11 cellular contexts compared by ENCODE assay signal in the genomic region with DNA sequence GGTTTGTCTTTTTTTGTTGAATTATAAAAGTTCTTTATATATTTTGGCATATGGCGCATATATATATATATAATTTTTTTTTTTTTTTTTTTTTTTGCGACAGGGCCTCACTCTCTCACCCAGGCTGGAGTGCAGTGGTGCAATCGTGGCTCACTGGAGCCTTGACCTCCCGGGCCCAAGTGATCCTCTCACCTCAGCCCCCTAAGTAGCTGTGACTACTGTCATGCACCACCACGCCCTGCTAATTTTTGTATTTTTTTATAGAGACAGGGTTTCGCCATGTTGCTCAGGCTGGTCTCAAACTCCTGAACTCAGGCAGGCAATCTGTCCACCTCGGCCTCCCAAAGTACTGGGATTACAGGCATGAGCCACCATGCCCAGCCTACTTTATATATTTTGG. TPM values are rescaled to one million over a fixed set of nuclear protein-coding genes. Genes with fewer than 3 reads are reported as not detected.
A peak's percentile ranks its signal among the peaks of the same experiment; 100 is the strongest.
DNase-seq lines count a peak whose midpoint lies in the region; ATAC-seq, FAIRE-seq and TF ChIP-seq lines count a peak whose summit lies in the region.
"Not testable (repeated sequence)": the region's sequence is repeated elsewhere in the genome, so short reads cannot be mapped to it uniquely, and the experiment has no call there.
"Had no signal": no experiment of that assay in that cellular context is flagged by ENCODE, and none has a peak within 500 bp of the region (broad histone marks: within the 10 kb centered on the region; RNA-seq: fewer than 3 reads in every experiment).

No MANE protein-coding gene starts in this region.

- H3F3A ChIP-seq in DOHH2 (ENCODE audit: control insufficient read depth, insufficient read depth) = peaks cover 34% of the 10 kb centered on the region

- RAD21 ChIA-PET in GM12878 (lab: Charles Lee; ENCODE audit: unreplicated experiment) = interaction anchor here (0.7 to 3.9 kb wide), 6 partner anchors 22 to 72 kb away, joined by 3 to 28 read pairs (median 6); partner anchors contain the start of gene PRPSAP2

- peak overlapping the region; percentile 89 to 92 for H3K27ac ChIP-seq in A549
- H3K27ac ChIP-seq in DOHH2 (ENCODE audit: low read depth, low read length) = peak overlapping the region; percentile 79
- peak overlapping the region; percentile 100 for H3K27ac ChIP-seq in OCI-LY3 (ENCODE audit: low read length)
- peak overlapping the region; percentile 98 for H3K27ac ChIP-seq in GM12878 (ENCODE audit: control insufficient read depth, insufficient read depth)

- not testable (repeated sequence) for H2AFZ ChIP-seq in OCI-LY3 (ENCODE audit: low read depth, low read length); GM12878 (ENCODE audit: control insufficient read depth, low read depth, low read length)

- TF ChIP-seq POLR2A in A549 (IDR thresholded peaks at IDR 0.05; ENCODE audit: low read length); GM12878 (IDR thresholded peaks at IDR 0.05; ENCODE audit: low read depth, low read length): not testable (repeated sequence)

- not testable (repeated sequence) for ATAC-seq in A549; activated B cell treated with CpG ODN at 0.5 μM for 24 hours (ENCODE audit: low read depth); natural killer cell treated with Interleukin-12 subunit alpha and Interleukin-12 subunit beta and Interleukin-15 and Interleukin-18, amount 100 ng/mL, for 72 hours
- peak; percentile 50 for ATAC-seq in GM12878

- peak overlapping the region; percentile 46 for H3K9ac ChIP-seq in OCI-LY3 (ENCODE audit: low read length)
- H3K9ac ChIP-seq in GM12878 (ENCODE audit: control insufficient read depth, insufficient read depth, low read length) = peak overlapping the region; percentile 47

- H3K4me3 ChIP-seq in A549 (peak overlapping the region; percentile 25; the same call in 1 of the 3 replicates), DOHH2 (ENCODE audit: low read length) (0 out of 2 replicates have a peak overlapping the region, but pooled peaks have one; percentile 46)
- not testable (repeated sequence) for H3K4me3 ChIP-seq in OCI-LY3 (ENCODE audit: low read length); GM12878

- SMC1A ChIA-PET in GM12878 (lab: Charles Lee; ENCODE audit: uncharacterized antibody, unreplicated experiment) = interaction anchor here (0.6 to 1.0 kb wide), 2 partner anchors 10 to 63 kb away, joined by 3 to 4 read pairs; no protein-coding TSS in a partner anchor

- H3K36me3 ChIP-seq in DOHH2 (ENCODE audit: control insufficient read depth, low read length) (peaks cover 73% of the 10 kb centered on the region), OCI-LY3 (replicated peaks; ENCODE audit: low read depth, low read length) (peaks cover 11% of the 10 kb centered on the region), GM12878 (ENCODE audit: control insufficient read depth in 2 of 2, insufficient read depth in 2 of 2, low read length in 1 of 2) (peaks cover 14 to 18% of the 10 kb centered on the region in 2 experiments; a peak in 3 of 4 replicates)

- H3K4me1 ChIP-seq in A549 = peaks cover 43% of the 10 kb centered on the region
- peaks cover 98% of the 10 kb centered on the region for H3K4me1 ChIP-seq in DOHH2 (ENCODE audit: control insufficient read depth, low read length)
- peaks cover 58% of the 10 kb centered on the region for H3K4me1 ChIP-seq in OCI-LY3 (ENCODE audit: low read length)
- peaks cover 28% of the 10 kb centered on the region for H3K4me1 ChIP-seq in GM12878 (ENCODE audit: control insufficient read depth, insufficient read depth, low read length)

- not testable (repeated sequence) for H4K20me1 ChIP-seq in DOHH2 (ENCODE audit: control insufficient read depth, insufficient read depth, low read depth, low read length); OCI-LY3 (ENCODE audit: insufficient read depth, low read length); GM12878 (ENCODE audit: control insufficient read depth, insufficient read depth)

- CTCF ChIA-PET in A549 (lab: Yijun Ruan, JAX) = interaction anchor here (0.6 to 2.4 kb wide), 2 partner anchors 23 to 39 kb away, joined by 3 to 12 read pairs; no protein-coding TSS in a partner anchor
- CTCF ChIA-PET in activated B cell treated with CpG ODN at 0.5 μM for 24 hours (lab: Charles Lee) = not testable (repeated sequence)
- CTCF ChIA-PET in GM12878 (lab: Yijun Ruan, JAX) = interaction anchor here (0.6 to 2.4 kb wide), 3 partner anchors 12 to 39 kb away, joined by 3 to 13 read pairs (median 8); no protein-coding TSS in a partner anchor

- H3K4me2 ChIP-seq in A549 (peak overlapping the region; percentile 87), DOHH2 (ENCODE audit: low read length) (peak overlapping the region; percentile 84), GM12878 (ENCODE audit: control insufficient read depth, insufficient read depth) (peak overlapping the region; percentile 68)
- not testable (repeated sequence) for H3K4me2 ChIP-seq in OCI-LY3 (ENCODE audit: low read length)

- DNase-seq in A549 (ENCODE audit: low read depth in 1 of 2, low spot score in 1 of 2); activated B cell treated with CpG ODN at 0.5 μM for 24 hours; activated T-cell treated with anti-CD3 and anti-CD28 coated beads, Interleukin-2, amount 50 U/mL, for 24 hours; GM12878 (ENCODE audit: low read depth, low spot score); natural killer cell treated with Interleukin-12 subunit alpha and Interleukin-12 subunit beta and Interleukin-15 and Interleukin-18, amount 100 ng/mL, for 72 hours (ENCODE audit: low spot score): not testable (repeated sequence)

- not testable (repeated sequence) for H3K27me3 ChIP-seq in DOHH2 (ENCODE audit: control insufficient read depth, low read length); OCI-LY3 (ENCODE audit: low read depth, low read length); GM12878 (replicated peaks in 1 of 2; ENCODE audit: control insufficient read depth in 2 of 2, insufficient read depth in 2 of 2, low read length in 1 of 2)

- intact Hi-C loops in activated B cell treated with CpG ODN at 0.5 μM for 24 hours (cut with micrococcal nuclease) = not testable (repeated sequence)
- intact Hi-C loops in GM12878 (cut with micrococcal nuclease; ENCODE audit: unreplicated experiment) = loop anchor here (2.0 kb wide), 1 partner anchor 62 kb away; no protein-coding TSS in a partner anchor

- peaks cover 87% of the 10 kb centered on the region for H3K79me2 ChIP-seq in DOHH2 (ENCODE audit: control insufficient read depth, low read length)
- H3K79me2 ChIP-seq in OCI-LY3 (ENCODE audit: low read length) = peaks cover 50% of the 10 kb centered on the region
- H3K79me2 ChIP-seq in GM12878 (ENCODE audit: control insufficient read depth, insufficient read depth, low read length) = peaks cover 20% of the 10 kb centered on the region

- FAIRE-seq in A549 (lab: Jason Lieb, UNC); GM12878 (lab: Jason Lieb, UNC): not testable (repeated sequence)

- WGBS in A549 (ENCODE audit: missing lambda C conversion rate) = 43% methylated on average over 7 of the region's 7 CpGs
- WGBS in GM12878 (ENCODE audit: insufficient coverage, insufficient replicate concordance, low lambda C conversion rate, missing lambda C conversion rate) = 0% methylated on average over 5 of the region's 7 CpGs

- BruUV-seq in GM12878 (replicated peaks; lab: Mats Ljungman, UMichigan) = not testable (repeated sequence)

- TF ChIP-seq EP300 in A549 (IDR thresholded peaks at IDR 0.05); GM12878 (IDR thresholded peaks at IDR 0.05; ENCODE audit: borderline replicate concordance in 1 of 2, control insufficient read depth in 1 of 2, low read depth in 2 of 2, low read length in 2 of 2): not testable (repeated sequence)

- H3K9me3 Mint-ChIP-seq in IgD-negative memory B cell; activated B cell treated with CpG ODN at 0.5 μM for 24 hours; activated T-cell treated with anti-CD3 and anti-CD28 coated beads, Interleukin-2, amount 50 U/mL, for 24 hours; natural killer cell treated with Interleukin-12 subunit alpha and Interleukin-12 subunit beta and Interleukin-15 and Interleukin-18, amount 100 ng/mL, for 72 hours: not testable (repeated sequence)

- POLR2A ChIA-PET in A549 (lab: Yijun Ruan, JAX) = interaction anchor here (0.7 kb wide), 1 partner anchor 10 kb away, joined by 7 read pairs; no protein-coding TSS in a partner anchor
- POLR2A ChIA-PET in activated B cell treated with CpG ODN at 0.5 μM for 24 hours (lab: Charles Lee) = interaction anchor here (0.7 to 1.7 kb wide), 4 partner anchors 10 to 141 kb away, joined by 4 to 13 read pairs (median 8); partner anchors contain the start of gene PRPSAP2
- POLR2A ChIA-PET in GM12878 (lab: Charles Lee) = interaction anchor here (0.7 to 3.2 kb wide), 5 partner anchors 15 to 64 kb away, joined by 3 to 18 read pairs (median 3); partner anchors contain the start of gene PRPSAP2

- H3K4me1 Mint-ChIP-seq in IgD-negative memory B cell (peaks cover 37 to 43% (median 43%) of the 10 kb centered on the region in 3 donors), activated B cell treated with CpG ODN at 0.5 μM for 24 hours (peaks cover 65% of the 10 kb centered on the region)
- H3K4me1 Mint-ChIP-seq in activated T-cell treated with anti-CD3 and anti-CD28 coated beads, Interleukin-2, amount 50 U/mL, for 24 hours (ENCODE audit: low read depth) = peaks cover 63% of the 10 kb centered on the region
- H3K4me1 Mint-ChIP-seq in natural killer cell treated with Interleukin-12 subunit alpha and Interleukin-12 subunit beta and Interleukin-15 and Interleukin-18, amount 100 ng/mL, for 72 hours (ENCODE audit: low read depth in 2 of 2) = peaks cover 24 to 31% of the 10 kb centered on the region in 2 donors

- not testable (repeated sequence) for TF ChIP-seq RAD21 in A549 (conservative IDR thresholded peaks at IDR 0.05 in 1 of 2, IDR thresholded peaks at IDR 0.05 in 1 of 2); GM12878 (IDR thresholded peaks at IDR 0.05; ENCODE audit: insufficient read depth, low read depth, low read length)

- H3K9me2 ChIP-seq in DOHH2 (replicated peaks; ENCODE audit: control insufficient read depth, low read length) = not testable (repeated sequence)

- not testable (repeated sequence) for H3K27me3 Mint-ChIP-seq in IgD-negative memory B cell; activated B cell treated with CpG ODN at 0.5 μM for 24 hours; activated T-cell treated with anti-CD3 and anti-CD28 coated beads, Interleukin-2, amount 50 U/mL, for 24 hours; natural killer cell treated with Interleukin-12 subunit alpha and Interleukin-12 subunit beta and Interleukin-15 and Interleukin-18, amount 100 ng/mL, for 72 hours

- H3K27ac Mint-ChIP-seq in IgD-negative memory B cell (peak overlapping the region in 2 of 3 donors; percentile 8 to 71), activated B cell treated with CpG ODN at 0.5 μM for 24 hours (peak overlapping the region; percentile 95)
- peak overlapping the region; percentile 92 for H3K27ac Mint-ChIP-seq in activated T-cell treated with anti-CD3 and anti-CD28 coated beads, Interleukin-2, amount 50 U/mL, for 24 hours
- H3K27ac Mint-ChIP-seq in natural killer cell treated with Interleukin-12 subunit alpha and Interleukin-12 subunit beta and Interleukin-15 and Interleukin-18, amount 100 ng/mL, for 72 hours = peak overlapping the region in 1 of 2 donors; percentile 80

- H3K9me3 ChIP-seq in A549; DOHH2 (ENCODE audit: control insufficient read depth, insufficient read depth, low read length); OCI-LY3 (ENCODE audit: insufficient read depth, low read length); GM12878 (replicated peaks; ENCODE audit: control insufficient read depth, insufficient read depth, low read length): not testable (repeated sequence)

- H3K4me3 Mint-ChIP-seq in IgD-negative memory B cell (peak overlapping the region in 3 of 4 donors; percentile 49 to 87 (median 70)), activated B cell treated with CpG ODN at 0.5 μM for 24 hours (peak overlapping the region; percentile 79)
- not testable (repeated sequence) for H3K4me3 Mint-ChIP-seq in activated T-cell treated with anti-CD3 and anti-CD28 coated beads, Interleukin-2, amount 50 U/mL, for 24 hours
- peak overlapping the region; percentile 78 for H3K4me3 Mint-ChIP-seq in natural killer cell treated with Interleukin-12 subunit alpha and Interleukin-12 subunit beta and Interleukin-15 and Interleukin-18, amount 100 ng/mL, for 72 hours

- in situ Hi-C loops in GM12878 (cut with MboI) = loop anchor here (5.0 to 25.0 kb wide), 2 partner anchors 65 to 1935 kb away; partner anchors contain the start of gene PRPSAP2

- H3K36me3 Mint-ChIP-seq in IgD-negative memory B cell; natural killer cell treated with Interleukin-12 subunit alpha and Interleukin-12 subunit beta and Interleukin-15 and Interleukin-18, amount 100 ng/mL, for 72 hours: not testable (repeated sequence)
- H3K36me3 Mint-ChIP-seq in activated B cell treated with CpG ODN at 0.5 μM for 24 hours (ENCODE audit: low read depth) = peaks cover 41% of the 10 kb centered on the region
- peaks cover 55% of the 10 kb centered on the region for H3K36me3 Mint-ChIP-seq in activated T-cell treated with anti-CD3 and anti-CD28 coated beads, Interleukin-2, amount 50 U/mL, for 24 hours (ENCODE audit: low read depth)

- TF ChIP-seq CTCF in A549 (IDR thresholded peaks at IDR 0.05); DOHH2 (IDR thresholded peaks at IDR 0.05; ENCODE audit: low read depth, low read length, poor library complexity, severe bottlenecking); OCI-LY3 (IDR thresholded peaks at IDR 0.05; ENCODE audit: low read depth, low read length); activated B cell treated with CpG ODN at 0.5 μM for 24 hours (IDR thresholded peaks at IDR 0.05); GM12878 (IDR thresholded peaks at IDR 0.05 in 2 of 3, conservative IDR thresholded peaks at IDR 0.05 in 1 of 3; ENCODE audit: control insufficient read depth in 2 of 3, extremely low read depth in 1 of 3, insufficient read depth in 1 of 3, low read depth in 3 of 3, low read length in 3 of 3): not testable (repeated sequence)

RNA-seq across cellular contexts. Expression of gene SLC5A10, which starts 29.4 kb away (rescaled TPM):
- polyA plus RNA-seq in A549 (2011; rRNA removed) = 0.26 and 0.28 TPM in 2 replicates
- polyA plus RNA-seq in A549 (2012; cell fraction: cytosol; rRNA removed) = 0.07 and 0.19 TPM in 2 replicates
- polyA plus RNA-seq in A549 (2012; cell fraction: nucleus; rRNA removed) = 0.23 and 0.32 TPM in 2 replicates
- 0.07 to 0.22 TPM (median 0.15 TPM) in 3 replicates for polyA plus RNA-seq in A549 (2017; fragmentation: RNase III; extraction: RNeasy Plus Mini Kit Qiagen cat#74134 plus additional on column Dnase treatment)
- 0.15 and 0.54 TPM in 2 replicates for polyA minus RNA-seq in A549 (2011; rRNA and poly(A)+ RNA removed)
- polyA plus RNA-seq in IgD-negative memory B cell = 0.79 TPM
- total RNA-seq in activated B cell treated with CpG ODN at 0.5 μM for 24 hours = not detected in 2 replicates
- total RNA-seq in GM12878 (2013; cell fraction: nucleolus; rRNA removed) = not detected in 2 replicates
- total RNA-seq in GM12878 (2014; rRNA removed) = under 0.01 TPM in 1 of 2 replicates, not detected in the other
- total RNA-seq in GM12878 (2014; rRNA removed; fragmentation: Illumina TruSeq; extraction: Trizol) = not detected in 2 replicates
- total RNA-seq in GM12878 (2021) = not detected in 2 replicates
- polyA plus RNA-seq in GM12878 (2011; ENCODE audit: low read depth) = 0.47 TPM
- not detected in 2 replicates for polyA plus RNA-seq in GM12878 (2011; rRNA removed)
- polyA plus RNA-seq in GM12878 (2011; cell fraction: cytosol; rRNA removed) = not detected in 2 replicates
- polyA plus RNA-seq in GM12878 (2011; cell fraction: nucleus; rRNA removed) = not detected in 2 replicates
- 1.5 and 1.6 TPM in 2 replicates for polyA plus RNA-seq in GM12878 (2012)
- polyA plus RNA-seq in GM12878 (2014; fragmentation: Illumina TruSeq; extraction: Trizol) = not detected in 2 replicates
- polyA plus RNA-seq in GM12878 (2014; fragmentation: Nextera tagmentation; extraction: Ambion mirVana) = under 1 TPM; 0.03 to 0.18 TPM
- 0.03 and 0.13 TPM in 2 replicates for polyA plus RNA-seq in GM12878 (2014; rRNA removed)
- polyA plus RNA-seq in GM12878 (2016; fragmentation: Nextera tagmentation; extraction: Ambion mirVana) = under 1 TPM; 0.07 to 0.08 TPM
- not detected in 2 replicates for polyA minus RNA-seq in GM12878 (2011; rRNA and poly(A)+ RNA removed)
- polyA minus RNA-seq in GM12878 (2011; cell fraction: cytosol; rRNA and poly(A)+ RNA removed) = not detected in 2 replicates
- not detected in 2 replicates for polyA minus RNA-seq in GM12878 (2011; cell fraction: nucleus; rRNA and poly(A)+ RNA removed)
- total RNA-seq in natural killer cell treated with Interleukin-12 subunit alpha and Interleukin-12 subunit beta and Interleukin-15 and Interleukin-18, amount 100 ng/mL, for 72 hours = not detected
- total RNA-seq: HepG2, HT-29, Right ventricle myocardium superior had no signal
